Comparison of ENCODE assay signal across 36 cellular contexts in the genomic region with DNA sequence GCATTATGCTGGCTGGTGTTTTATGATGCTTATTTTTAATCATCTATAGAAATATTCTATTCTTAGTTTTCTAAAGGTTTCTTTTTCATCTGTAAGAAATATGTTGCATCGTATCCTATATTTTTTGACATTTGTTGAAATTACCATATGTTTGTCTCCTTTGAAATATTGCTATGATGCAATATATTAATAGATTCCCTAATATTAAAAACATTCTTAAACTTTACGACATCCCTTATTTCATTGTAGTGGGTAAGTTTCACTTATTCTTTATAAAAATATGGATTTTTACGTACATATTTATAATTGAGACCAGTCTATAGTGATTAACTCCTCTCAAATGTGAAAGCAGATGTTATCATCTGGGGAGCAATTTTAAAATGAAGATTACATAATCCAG.
"Had no signal": no experiment of that assay in that cellular context is flagged by ENCODE, and none has a peak within 500 bp of the region (broad histone marks: within the 10 kb centered on the region; RNA-seq: fewer than 3 reads in every experiment).

No MANE protein-coding gene starts in this region.

- H3K9me3 ChIP-seq: MG63 had no signal

- H3K36me3 ChIP-seq: MG63 had no signal

- H3K4me3 ChIP-seq: MG63 had no signal

- DNase-seq: Karpas-422, Kasumi-1, MG63, MM.1S, MV-4-11, NCI-H1048, NCI-H1092, NCI-H1092 treated with DMSO at 0.1 percent for 48 hours, NCI-H1105, NCI-H1105 treated with DMSO at 0.1 percent for 48 hours, NCI-H1417, NCI-H1417 treated with DMSO at 0.1 percent for 48 hours, NCI-H1436, NCI-H1436 treated with DMSO at 0.1 percent for 48 hours, NCI-H146, NCI-H1694, NCI-H1694 treated with DMSO at 0.1 percent for 48 hours, NCI-H187, NCI-H187 treated with DMSO at 0.1 percent for 48 hours, NCI-H1930, NCI-H2029, NCI-H2029 treated with DMSO at 0.1 percent for 48 hours, NCI-H2081, NCI-H2081 treated with DMSO at 0.1 percent for 48 hours, NCI-H2107, NCI-H2171, NCI-H2171 treated with DMSO at 0.1 percent for 48 hours, NCI-H2227 treated with DMSO at 0.1 percent for 48 hours, NCI-H226, NCI-H345, NCI-H446, NCI-H446 treated with DMSO at 0.1 percent for 48 hours, NCI-H510A, NCI-H510A treated with DMSO at 0.1 percent for 48 hours, NCI-H524, NCI-H524 treated with DMSO at 0.1 percent for 48 hours had no signal

- H3K27me3 ChIP-seq: MG63 had no signal
